ENCODE assay signal across 25 cellular contexts in the genomic region with DNA sequence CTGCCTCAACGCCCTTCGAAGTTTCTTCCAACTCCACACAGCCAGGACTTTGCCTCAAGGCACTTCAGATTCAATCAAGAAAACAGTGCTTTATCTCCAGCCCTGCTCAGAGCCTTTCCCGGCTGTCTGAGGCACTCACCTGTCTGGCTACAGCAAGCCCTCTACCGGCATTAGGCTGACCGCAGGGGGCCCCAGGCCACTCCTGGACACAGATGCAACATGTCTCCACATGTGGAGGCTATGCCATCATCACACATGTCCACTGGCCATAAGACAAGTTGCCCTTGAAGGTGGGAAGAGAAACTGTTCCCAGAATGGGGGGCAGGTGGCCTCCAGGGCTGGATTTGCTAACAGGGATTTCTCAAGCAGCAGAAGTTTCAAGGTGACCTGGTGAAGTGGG. TPM values are rescaled to one million over a fixed set of nuclear protein-coding genes. Genes with fewer than 3 reads are reported as not detected.
"Had no signal": no experiment of that assay in that cellular context is flagged by ENCODE, and none has a peak within 500 bp of the region (broad histone marks: within the 10 kb centered on the region; RNA-seq: fewer than 3 reads in every experiment).

No MANE protein-coding gene starts in this region.

- H3K4me3 Mint-ChIP-seq: mesothelial cell of epicardium; naive B cell; naive thymus-derived CD8-positive, alpha-beta T cell had no signal

- H3K36me3 Mint-ChIP-seq: mesothelial cell of epicardium; naive B cell; naive thymus-derived CD8-positive, alpha-beta T cell had no signal

- H3K36me3 ChIP-seq: heart left ventricle, left lung, lower lobe of right lung had no signal

- H3K4me3 ChIP-seq: coronary artery, dorsolateral prefrontal cortex, esophagus muscularis mucosa, gastroesophageal sphincter, heart left ventricle, left lung, lower lobe of right lung, mucosa of descending colon had no signal

- DNase-seq: dermis blood vessel endothelial cell; dorsolateral prefrontal cortex; effector CD4-positive, alpha-beta T cell; effector memory CD4-positive, alpha-beta T cell; foreskin keratinocyte; heart left ventricle; hippocampal formation; left cardiac atrium; left lung; left ventricle myocardium superior; lower lobe of right lung; mesenchymal stem cell; mucosa of descending colon; naive B cell had no signal

- H3K27me3 ChIP-seq: esophagus muscularis mucosa, gastroesophageal sphincter, left lung had no signal

- H3K9me3 ChIP-seq: esophagus muscularis mucosa, gastroesophageal sphincter, heart left ventricle, left lung, lower lobe of right lung, mucosa of descending colon had no signal

- H3K9me3 Mint-ChIP-seq: mesothelial cell of epicardium; naive B cell; naive thymus-derived CD8-positive, alpha-beta T cell had no signal

- H3K27ac ChIP-seq: coronary artery, dorsolateral prefrontal cortex, foreskin keratinocyte, heart left ventricle, left lung, lower lobe of right lung had no signal

- H3K4me1 Mint-ChIP-seq: naive B cell; naive thymus-derived CD8-positive, alpha-beta T cell had no signal

- H3K27ac Mint-ChIP-seq: mesothelial cell of epicardium; naive B cell; naive thymus-derived CD8-positive, alpha-beta T cell had no signal

- ATAC-seq: foreskin keratinocyte; gastroesophageal sphincter; heart left ventricle; left cardiac atrium; left lung; left ventricle myocardium superior; lower lobe of right lung; mucosa of descending colon; naive thymus-derived CD8-positive, alpha-beta T cell had no signal

- H3K27me3 Mint-ChIP-seq: naive thymus-derived CD8-positive, alpha-beta T cell had no signal

- H3K4me1 ChIP-seq: foreskin keratinocyte, heart left ventricle, left lung, lower lobe of right lung had no signal

RNA-seq across cellular contexts. Expression of a gene that starts 10.0 kb away (rescaled TPM):
- total RNA-seq: dermis blood vessel endothelial cell; endothelial cell of umbilical vein; epithelial cell of proximal tubule; fibroblast of villous mesenchyme; foreskin keratinocyte; myocyte; naive thymus-derived CD8-positive, alpha-beta T cell had no signal
- polyA plus RNA-seq: fibroblast of lung; foreskin keratinocyte; keratinocyte; naive thymus-derived CD8-positive, alpha-beta T cell had no signal
